ENCODE assay signal across 8 cellular contexts in genomic region chr10:100508691-100509150, GRCh38. TPM values are rescaled to one million over a fixed set of nuclear protein-coding genes. Genes with fewer than 3 reads are reported as not detected.
DNase-seq lines count a peak whose midpoint lies in the region; ATAC-seq, FAIRE-seq and TF ChIP-seq lines count a peak whose summit lies in the region.

No MANE protein-coding gene starts in this region.

- no peaks in the 10 kb centered on the region for H3K27me3 ChIP-seq in A673 (replicated peaks; ENCODE audit: insufficient read depth, low read depth, low read length, poor library complexity)
- H3K27me3 ChIP-seq in MM.1S (replicated peaks; ENCODE audit: insufficient read depth, low read length), result peaks cover 16% of the 10 kb centered on the region; the same call in 1 of the 2 replicates
- no peaks in the 10 kb centered on the region for H3K27me3 ChIP-seq in endothelial cell of umbilical vein (ENCODE audit: control insufficient read depth in 2 of 2, insufficient read depth in 2 of 2, low read length in 2 of 2)
- no peaks in the 10 kb centered on the region for H3K27me3 ChIP-seq in gastroesophageal sphincter

- H3K9me3 Mint-ChIP-seq in WTC11 (no peaks in the 10 kb centered on the region), osteocyte (ENCODE audit: unreplicated experiment) (no peaks in the 10 kb centered on the region)

- POLR2A ChIA-PET in A673 (lab: Charles Lee; ENCODE audit: low non-redundant PET), result no interaction called here
- POLR2A ChIA-PET in WTC11 (lab: Charles Lee), result interaction anchor here (0.5 to 0.8 kb wide), 2 partner anchors 26 to 128 kb away, joined by 3 read pairs; no protein-coding TSS in a partner anchor
- POLR2A ChIA-PET in endothelial cell of umbilical vein (lab: Charles Lee), result no interaction called here

- 43 to 47% methylated on average over 1 to 3 of the region's 3 CpGs for WGBS in gastroesophageal sphincter (ENCODE audit: low coverage in 1 of 2), 2 donors

- H3K27ac Mint-ChIP-seq in WTC11, result no peak overlapping the region
- no peak overlapping the region for H3K27ac Mint-ChIP-seq in osteocyte (ENCODE audit: unreplicated experiment)

- peak; percentile 93 for ATAC-seq in WTC11
- ATAC-seq in gastroesophageal sphincter, result no peak
- no peak for ATAC-seq in HG03457 (IDR thresholded peaks at IDR 0.05; ENCODE audit: unreplicated experiment)

- H3K4me1 Mint-ChIP-seq in WTC11 (peaks cover 6% of the 10 kb centered on the region; the same call in 1 of the 2 replicates), osteocyte (ENCODE audit: unreplicated experiment) (peaks cover 28% of the 10 kb centered on the region)

- TF ChIP-seq POLR2A in endothelial cell of umbilical vein (IDR thresholded peaks at IDR 0.05; ENCODE audit: low read depth, low read length) (no peak), gastroesophageal sphincter (IDR thresholded peaks at IDR 0.05) (no peak)

- peak; percentile 76 for DNase-seq in A673 (ENCODE audit: low spot score)
- DNase-seq in G401 (ENCODE audit: low spot score), result peak; percentile 13
- peak; percentile 64 for DNase-seq in MM.1S
- no peak for DNase-seq in WTC11 (ENCODE audit: low spot score)
- DNase-seq in endothelial cell of umbilical vein (ENCODE audit: low read depth, low spot score), result peak; percentile 73
- no peak for DNase-seq in osteocyte (ENCODE audit: extremely low spot score, unreplicated experiment)

- intact Hi-C loops in A673 (cut with micrococcal nuclease; ENCODE audit: unreplicated experiment), result loop anchor here (2.0 to 10.0 kb wide), 3 partner anchors 76 to 204 kb away; no protein-coding TSS in a partner anchor
- intact Hi-C loops in endothelial cell of umbilical vein (cut with micrococcal nuclease), result loop anchor here (1.0 kb wide), 3 partner anchors 26 to 170 kb away; no protein-coding TSS in a partner anchor

- H3K4me1 ChIP-seq in A673 (ENCODE audit: insufficient read depth, low read length, poor library complexity, severe bottlenecking) (no peaks in the 10 kb centered on the region), MM.1S (ENCODE audit: low read length) (peaks cover 25% of the 10 kb centered on the region), endothelial cell of umbilical vein (ENCODE audit: control insufficient read depth, extremely low read depth, insufficient read depth, low read length) (no peaks in the 10 kb centered on the region), gastroesophageal sphincter (no peaks in the 10 kb centered on the region)

- no peak overlapping the region for H3K9ac ChIP-seq in MM.1S (ENCODE audit: low read length)
- no peak overlapping the region for H3K9ac ChIP-seq in endothelial cell of umbilical vein (replicated peaks; ENCODE audit: extremely low read depth, insufficient read depth, low read length)

- CTCF ChIA-PET in A673 (lab: Charles Lee) (interaction anchor here (0.6 to 2.4 kb wide), 6 partner anchors 10 to 205 kb away, joined by 3 to 19 read pairs (median 5); no protein-coding TSS in a partner anchor), WTC11 (lab: Charles Lee) (interaction anchor here (0.5 to 6.5 kb wide), 36 partner anchors 10 to 456 kb away, joined by 3 to 120 read pairs (median 4); partner anchors contain the start of genes HIF1AN, NDUFB8, SCD and SEC31B), endothelial cell of umbilical vein (lab: Charles Lee) (interaction anchor here (0.6 to 4.6 kb wide), 30 partner anchors 9 to 370 kb away, joined by 3 to 53 read pairs (median 7); partner anchors contain the start of genes HIF1AN and PKD2L1)

- BruUV-seq in A673 (replicated peaks; lab: Mats Ljungman, UMichigan) (no TSS peak), endothelial cell of umbilical vein (replicated peaks; lab: Mats Ljungman, UMichigan) (no TSS peak)

- H3K36me3 Mint-ChIP-seq in WTC11 (no peaks in the 10 kb centered on the region), osteocyte (ENCODE audit: unreplicated experiment) (peaks cover 20% of the 10 kb centered on the region)

- no peak overlapping the region for H3K4me2 ChIP-seq in MM.1S (ENCODE audit: low read depth, low read length)
- no peak overlapping the region for H3K4me2 ChIP-seq in endothelial cell of umbilical vein (ENCODE audit: insufficient read depth, low read length)

- H3K27me3 Mint-ChIP-seq in WTC11 (ENCODE audit: low read depth), result peaks cover 60% of the 10 kb centered on the region
- no peaks in the 10 kb centered on the region for H3K27me3 Mint-ChIP-seq in osteocyte (ENCODE audit: unreplicated experiment)

- TF ChIP-seq CTCF in A673 (conservative IDR thresholded peaks at IDR 0.05; ENCODE audit: low read depth, low read length) (peak; percentile 72), MM.1S (IDR thresholded peaks at IDR 0.05; ENCODE audit: low read length) (peak; percentile 74), WTC11 (IDR thresholded peaks at IDR 0.05) (peak; percentile 47; the same call in 1 of the 2 replicates), endothelial cell of umbilical vein (IDR thresholded peaks at IDR 0.05; ENCODE audit: extremely low read depth in 1 of 2, insufficient read depth in 1 of 2, low read depth in 1 of 2, low read length in 2 of 2) (peak; percentile 51 to 54), osteocyte (IDR thresholded peaks at IDR 0.05) (peak; percentile 79), gastroesophageal sphincter (IDR thresholded peaks at IDR 0.05) (no peak)

- in situ Hi-C loops in G401 (cut with HindIII; ENCODE audit: low sequenced_read_pairs), result loop anchor here (25.0 kb wide), 1 partner anchor 171 kb away; the partner anchor contains the start of genes PKD2L1 and SCD

- no peaks in the 10 kb centered on the region for H3K9me1 ChIP-seq in endothelial cell of umbilical vein (replicated peaks; ENCODE audit: control insufficient read depth, extremely low read depth, insufficient read depth, low read length)

- H3K9me3 ChIP-seq in A673 (ENCODE audit: low read depth, low read length, poor library complexity, severe bottlenecking) (no peaks in the 10 kb centered on the region), MM.1S (replicated peaks; ENCODE audit: insufficient read depth, low read length) (no peaks in the 10 kb centered on the region), endothelial cell of umbilical vein (replicated peaks; ENCODE audit: control insufficient read depth, insufficient read depth, low read length) (no peaks in the 10 kb centered on the region), gastroesophageal sphincter (no peaks in the 10 kb centered on the region)

- H3K27ac ChIP-seq in A673 (ENCODE audit: low read depth, low read length, poor library complexity, severe bottlenecking) (no peak overlapping the region), MM.1S (ENCODE audit: low read length) (no peak overlapping the region), endothelial cell of umbilical vein (ENCODE audit: insufficient read depth, low read depth, low read length) (no peak overlapping the region), gastroesophageal sphincter (no peak overlapping the region)

- dilution Hi-C loops in endothelial cell of umbilical vein (cut with MboI; ENCODE audit: extremely low pct_ligation_motif_present, low sequenced_read_pairs), result no loop called here

- TF ChIP-seq EP300 in gastroesophageal sphincter (IDR thresholded peaks at IDR 0.05), result no peak

- H3K4me3 ChIP-seq in A673 (ENCODE audit: low read depth, low read length, poor library complexity, severe bottlenecking), result no peak overlapping the region
- no peak overlapping the region for H3K4me3 ChIP-seq in MM.1S (ENCODE audit: low read length)
- no peak overlapping the region for H3K4me3 ChIP-seq in endothelial cell of umbilical vein (replicated peaks in 1 of 3; ENCODE audit: insufficient read depth in 1 of 3, low read depth in 1 of 3, low read length in 3 of 3)
- no peak overlapping the region for H3K4me3 ChIP-seq in gastroesophageal sphincter

- H3K9me2 ChIP-seq in MM.1S (replicated peaks; ENCODE audit: insufficient read depth, low read length), result no peaks in the 10 kb centered on the region

- H4K20me1 ChIP-seq in MM.1S (ENCODE audit: insufficient read depth, low read length) (no peaks in the 10 kb centered on the region), endothelial cell of umbilical vein (replicated peaks; ENCODE audit: control insufficient read depth, extremely low read depth, insufficient read depth, low read length) (no peaks in the 10 kb centered on the region)

- H3K36me3 ChIP-seq in A673 (ENCODE audit: insufficient read depth, low read length, poor library complexity, severe bottlenecking) (no peaks in the 10 kb centered on the region), MM.1S (replicated peaks; ENCODE audit: insufficient read depth, low read length) (no peaks in the 10 kb centered on the region), endothelial cell of umbilical vein (ENCODE audit: control insufficient read depth in 2 of 2, extremely low read depth in 1 of 2, insufficient read depth in 2 of 2, low read length in 2 of 2) (peaks cover 0 to 2% of the 10 kb centered on the region in 2 experiments), gastroesophageal sphincter (peaks cover 0 to 97% of the 10 kb centered on the region in 2 donors)

- H2AFZ ChIP-seq in MM.1S (ENCODE audit: low read length) (no peak overlapping the region), endothelial cell of umbilical vein (ENCODE audit: low read depth, low read length) (no peak overlapping the region)

- peak; percentile 89 for FAIRE-seq in endothelial cell of umbilical vein (lab: Jason Lieb, UNC)

- peaks cover 13% of the 10 kb centered on the region for H3F3A ChIP-seq in MM.1S (ENCODE audit: insufficient read depth, low read length)

- no peak overlapping the region for H3K4me3 Mint-ChIP-seq in WTC11
- H3K4me3 Mint-ChIP-seq in osteocyte (ENCODE audit: unreplicated experiment), result no peak overlapping the region

- H3K79me2 ChIP-seq in MM.1S (ENCODE audit: low read length), result no peaks in the 10 kb centered on the region
- H3K79me2 ChIP-seq in endothelial cell of umbilical vein (ENCODE audit: control insufficient read depth, insufficient read depth, low read length), result no peaks in the 10 kb centered on the region

RNA-seq across cellular contexts. Expression of gene SEC31B, which starts 10.9 kb away (rescaled TPM):
- total RNA-seq in A673 (2021), result 3.8 and 4.7 TPM in 2 replicates
- total RNA-seq in G401 (2014; rRNA removed; shearing (Covaris generic)), result 1.1 and 3.9 TPM in 2 replicates
- 6.4 to 7.9 TPM (median 6.7 TPM) in 3 replicates for total RNA-seq in WTC11 (2021)
- 11.1 and 12.5 TPM in 2 replicates for total RNA-seq in endothelial cell of umbilical vein
- 13.3 and 14.4 TPM in 2 replicates for polyA plus RNA-seq in endothelial cell of umbilical vein
- 1.2 and 2.7 TPM in 2 replicates for polyA plus RNA-seq in endothelial cell of umbilical vein (2011; cell fraction: cytosol; rRNA removed)
- 152 and 174 TPM in 2 replicates for polyA plus RNA-seq in endothelial cell of umbilical vein (2011; cell fraction: nucleus; rRNA removed)
- polyA plus RNA-seq in endothelial cell of umbilical vein (2012), result 7.1 and 8.2 TPM in 2 replicates
- 16.6 TPM in 2 replicates for polyA minus RNA-seq in endothelial cell of umbilical vein
- polyA minus RNA-seq in endothelial cell of umbilical vein (2011; cell fraction: cytosol; rRNA and poly(A)+ RNA removed), result 0.72 TPM
- 19.3 and 25.6 TPM in 2 replicates for polyA minus RNA-seq in endothelial cell of umbilical vein (2011; cell fraction: nucleus; rRNA and poly(A)+ RNA removed)
- 18.3 and 19.6 TPM in 2 replicates for total RNA-seq in osteocyte
- total RNA-seq in gastroesophageal sphincter, result 10 to 100 TPM in 1 of 4 donors, 1 to 10 TPM in 3; 1.1 to 10.7 (median 6.3) TPM

RNA-seq across cellular contexts. Expression of gene NDUFB8, which starts 20.9 kb away (rescaled TPM):
- total RNA-seq in A673 (2021) (293 and 297 TPM in 2 replicates), WTC11 (2021) (206 to 221 TPM (median 210 TPM) in 3 replicates), endothelial cell of umbilical vein (193 and 202 TPM in 2 replicates), osteocyte (151 and 169 TPM in 2 replicates), gastroesophageal sphincter (100 to 1,000 TPM; 268 to 317 (median 283) TPM)
- total RNA-seq in G401 (2014; rRNA removed; shearing (Covaris generic)), result 251 and 267 TPM in 2 replicates
- 516 and 526 TPM in 2 replicates for polyA plus RNA-seq in endothelial cell of umbilical vein
- 320 and 328 TPM in 2 replicates for polyA plus RNA-seq in endothelial cell of umbilical vein (2011; cell fraction: cytosol; rRNA removed)
- polyA plus RNA-seq in endothelial cell of umbilical vein (2011; cell fraction: nucleus; rRNA removed), result 118 and 126 TPM in 2 replicates
- polyA plus RNA-seq in endothelial cell of umbilical vein (2012), result 264 and 270 TPM in 2 replicates
- 170 and 194 TPM in 2 replicates for polyA minus RNA-seq in endothelial cell of umbilical vein
- 83.7 TPM for polyA minus RNA-seq in endothelial cell of umbilical vein (2011; cell fraction: cytosol; rRNA and poly(A)+ RNA removed)
- 51.3 and 51.4 TPM in 2 replicates for polyA minus RNA-seq in endothelial cell of umbilical vein (2011; cell fraction: nucleus; rRNA and poly(A)+ RNA removed)

RNA-seq across cellular contexts. Expression of gene HIF1AN, which starts 27.0 kb away (rescaled TPM):
- total RNA-seq in A673 (2021) (49.0 and 57.6 TPM in 2 replicates), WTC11 (2021) (49.9 to 58.3 TPM (median 53.9 TPM) in 3 replicates), endothelial cell of umbilical vein (33.8 and 34.0 TPM in 2 replicates), osteocyte (45.8 and 50.6 TPM in 2 replicates), gastroesophageal sphincter (10 to 100 TPM in 3 of 4 donors, 1 to 10 TPM in 1; 9.0 to 20.3 (median 15.7) TPM)
- 6.3 and 13.9 TPM in 2 replicates for total RNA-seq in G401 (2014; rRNA removed; shearing (Covaris generic))
- polyA plus RNA-seq in endothelial cell of umbilical vein, result 7.3 and 7.6 TPM in 2 replicates
- 4.7 and 5.1 TPM in 2 replicates for polyA plus RNA-seq in endothelial cell of umbilical vein (2011; cell fraction: cytosol; rRNA removed)
- 14.5 and 16.5 TPM in 2 replicates for polyA plus RNA-seq in endothelial cell of umbilical vein (2011; cell fraction: nucleus; rRNA removed)
- polyA plus RNA-seq in endothelial cell of umbilical vein (2012), result 24.3 and 27.7 TPM in 2 replicates
- polyA minus RNA-seq in endothelial cell of umbilical vein, result 25.2 and 28.4 TPM in 2 replicates
- polyA minus RNA-seq in endothelial cell of umbilical vein (2011; cell fraction: cytosol; rRNA and poly(A)+ RNA removed), result 6.7 TPM
- 11.5 and 21.9 TPM in 2 replicates for polyA minus RNA-seq in endothelial cell of umbilical vein (2011; cell fraction: nucleus; rRNA and poly(A)+ RNA removed)

RNA-seq across cellular contexts. Expression of gene WNT8B, which starts 45.9 kb away (rescaled TPM):
- total RNA-seq in A673 (2021) (not detected in 2 replicates), WTC11 (2021) (0.68 to 1.1 TPM (median 0.85 TPM) in 3 replicates), endothelial cell of umbilical vein (not detected in 2 replicates), osteocyte (not detected in 2 replicates), gastroesophageal sphincter (not detected)
- 0.44 TPM in 1 of 2 replicates, not detected in the other for total RNA-seq in G401 (2014; rRNA removed; shearing (Covaris generic))
- polyA plus RNA-seq in endothelial cell of umbilical vein, result not detected in 2 replicates
- not detected in 2 replicates for polyA plus RNA-seq in endothelial cell of umbilical vein (2011; cell fraction: cytosol; rRNA removed)
- not detected in 2 replicates for polyA plus RNA-seq in endothelial cell of umbilical vein (2011; cell fraction: nucleus; rRNA removed)
- 0.08 TPM in 1 of 2 replicates, not detected in the other for polyA plus RNA-seq in endothelial cell of umbilical vein (2012)
- polyA minus RNA-seq in endothelial cell of umbilical vein, result not detected in 2 replicates
- polyA minus RNA-seq in endothelial cell of umbilical vein (2011; cell fraction: cytosol; rRNA and poly(A)+ RNA removed), result not detected
- polyA minus RNA-seq in endothelial cell of umbilical vein (2011; cell fraction: nucleus; rRNA and poly(A)+ RNA removed), result not detected in 2 replicates

Comparison
In these comparisons a context has a peak if more than half of its experiments do, and no peak if none do; other contexts are left out.
1. DNase-seq: peak in A673 (single experiment), G401 (single experiment), MM.1S (single experiment) and endothelial cell of umbilical vein (single experiment); none in WTC11 (single experiment) and osteocyte (single experiment).
2. CTCF ChIP-seq: peak in A673 (single experiment), MM.1S (single experiment), WTC11 (single experiment), endothelial cell of umbilical vein (2 of 2) and osteocyte (single experiment); none in gastroesophageal sphincter (0 of 4).